14 cellular contexts compared by ENCODE assay signal in genomic region chr1:184283999-184284398, GRCh38.
DNase-seq lines count a peak whose midpoint lies in the region; ATAC-seq, FAIRE-seq and TF ChIP-seq lines count a peak whose summit lies in the region.
"Had no signal": no experiment of that assay in that cellular context is flagged by ENCODE, and none has a peak within 500 bp of the region (broad histone marks: within the 10 kb centered on the region; RNA-seq: fewer than 3 reads in every experiment).

No MANE protein-coding gene starts in this region.

- H3K9ac ChIP-seq in neuronal stem cell (ENCODE audit: low read depth, low read length, poor library complexity): no peak overlapping the region

- no peak overlapping the region for H4K8ac ChIP-seq in neuronal stem cell (ENCODE audit: low read depth, low read length)

- H3K4ac ChIP-seq in neuronal stem cell (ENCODE audit: low read length): no peak overlapping the region

- no peak overlapping the region for H3K18ac ChIP-seq in neuronal stem cell (ENCODE audit: low read length)

- peak overlapping the region; percentile 2 for H3K27ac ChIP-seq in lower lobe of right lung
- no peak overlapping the region for H3K27ac ChIP-seq in thyroid gland
- H3K27ac ChIP-seq in neuronal stem cell (replicated peaks; ENCODE audit: low read length): no peak overlapping the region

- FAIRE-seq in endometrium (lab: Jason Lieb, UNC): peak; percentile 96

- H2AK5ac ChIP-seq in neuronal stem cell (ENCODE audit: low read depth, low read length): no peak overlapping the region

- no peak overlapping the region for H2BK12ac ChIP-seq in neuronal stem cell (ENCODE audit: low read length)

- no peak overlapping the region for H3K4me3 ChIP-seq in lower lobe of right lung
- H3K4me3 ChIP-seq in thyroid gland (replicated peaks in 1 of 3): no peak overlapping the region
- no peak overlapping the region for H3K4me3 ChIP-seq in neuronal stem cell (ENCODE audit: low read length in 2 of 2)

- intact Hi-C loops in lower lobe of right lung (cut with DNase I) (no loop called here), thyroid gland (cut with DNase I) (no loop called here)

- no peak overlapping the region for H3K23ac ChIP-seq in neuronal stem cell (ENCODE audit: low read depth, low read length, poor library complexity)

- no peaks in the 10 kb centered on the region for H3K79me1 ChIP-seq in neuronal stem cell (ENCODE audit: low read depth, low read length)

- H3K9me3 ChIP-seq in lower lobe of right lung (no peaks in the 10 kb centered on the region), thyroid gland (no peaks in the 10 kb centered on the region), neuronal stem cell (replicated peaks in 1 of 2; ENCODE audit: control insufficient read depth in 2 of 2, insufficient read depth in 1 of 2, low read depth in 1 of 2, low read length in 2 of 2) (peaks cover 0 to 14% of the 10 kb centered on the region in 2 donors)

- H3K27me3 ChIP-seq in lower lobe of right lung (ENCODE audit: low read depth) (no peaks in the 10 kb centered on the region), thyroid gland (no peaks in the 10 kb centered on the region), neuronal stem cell (ENCODE audit: control insufficient read depth in 3 of 3, insufficient read depth in 3 of 3, low read depth in 1 of 3, low read length in 3 of 3) (no peaks in the 10 kb centered on the region)

- ATAC-seq in lower lobe of right lung (peak; percentile 37 to 58), HG02623 (IDR thresholded peaks at IDR 0.05; ENCODE audit: unreplicated experiment) (no peak)
- ATAC-seq: stimulated activated naive B cell treated with anti-CD40 and anti-IgM and Interleukin-4, amounts not matched to agents 10 μg/mL and 1 μg/mL and 100 μg/mL, for 72 hours had no signal

- H3K4me2 ChIP-seq in neuronal stem cell (ENCODE audit: insufficient read depth, low read length, poor library complexity, severe bottlenecking): no peak overlapping the region

- H3K36me3 ChIP-seq in lower lobe of right lung: no peaks in the 10 kb centered on the region
- no peaks in the 10 kb centered on the region for H3K36me3 ChIP-seq in thyroid gland
- no peaks in the 10 kb centered on the region for H3K36me3 ChIP-seq in neuronal stem cell (replicated peaks in 1 of 2; ENCODE audit: control insufficient read depth in 2 of 2, insufficient read depth in 2 of 2, low read length in 2 of 2)

- TF ChIP-seq CTCF in lower lobe of right lung (IDR thresholded peaks at IDR 0.05) (no peak), thyroid gland (IDR thresholded peaks at IDR 0.05) (no peak)

- DNase-seq in LHCN-M2 (ENCODE audit: low read depth): peak; percentile 75
- DNase-seq in lower lobe of right lung: no peak
- peak; percentile 64 to 69 for DNase-seq in thyroid gland
- no peak for DNase-seq in neuronal stem cell (ENCODE audit: low spot score)
- DNase-seq in HUDEP-2 (lab: John Stamatoyannopoulos, UW; ENCODE audit: unreplicated experiment in 76 of 76): no peak
- DNase-seq: activated CD4-positive, alpha-beta memory T cell treated with anti-CD3 and anti-CD28 coated beads, Interleukin-2, amount 10 ng/mL, durations not matched to agents 7 days and 5 days; amniotic stem cell; GOT3; Kasumi-1; mesendoderm; NCI-H524; stimulated activated naive B cell treated with anti-CD40 and anti-IgM and Interleukin-4, amounts not matched to agents 10 μg/mL and 1 μg/mL and 100 μg/mL, for 72 hours had no signal

- H3K4me1 ChIP-seq in lower lobe of right lung: peaks cover 12% of the 10 kb centered on the region
- H3K4me1 ChIP-seq in thyroid gland: peaks cover 4 to 8% of the 10 kb centered on the region in 2 donors
- H3K4me1 ChIP-seq in neuronal stem cell (ENCODE audit: control insufficient read depth in 2 of 2, insufficient read depth in 1 of 2, low read depth in 1 of 2, low read length in 2 of 2): no peaks in the 10 kb centered on the region

- H2AFZ ChIP-seq in neuronal stem cell (ENCODE audit: low read length): no peak overlapping the region

- no peak overlapping the region for H3K14ac ChIP-seq in neuronal stem cell (ENCODE audit: low read length)

- WGBS in thyroid gland, 2 donors: 59 to 60% methylated on average over 1 of the region's 1 CpG
- no CpG with 5 or more reads among the region's 1 CpG for WGBS in neuronal stem cell (ENCODE audit: extremely low coverage in 2 of 2, insufficient read length in 2 of 2, insufficient replicate concordance in 1 of 2), 2 donors

- H2BK120ac ChIP-seq in neuronal stem cell (ENCODE audit: low read depth, low read length): no peak overlapping the region

- no peak for TF ChIP-seq POLR2A in thyroid gland (IDR thresholded peaks at IDR 0.05)

- H4K91ac ChIP-seq in neuronal stem cell (ENCODE audit: low read depth, low read length, poor library complexity): no peak overlapping the region

- H2BK5ac ChIP-seq in neuronal stem cell (ENCODE audit: low read length): no peak overlapping the region

- H2BK15ac ChIP-seq in neuronal stem cell (ENCODE audit: low read length): no peak overlapping the region

Comparison
In these comparisons a context has a peak if more than half of its experiments do, and no peak if none do; other contexts are left out.
1. DNase-seq: peak in LHCN-M2 (single experiment) and thyroid gland (2 of 2); none in lower lobe of right lung (single experiment), neuronal stem cell (single experiment) and HUDEP-2 (0 of 76).